Comparison of ENCODE assay signal across 1 cellular context in the genomic region with DNA sequence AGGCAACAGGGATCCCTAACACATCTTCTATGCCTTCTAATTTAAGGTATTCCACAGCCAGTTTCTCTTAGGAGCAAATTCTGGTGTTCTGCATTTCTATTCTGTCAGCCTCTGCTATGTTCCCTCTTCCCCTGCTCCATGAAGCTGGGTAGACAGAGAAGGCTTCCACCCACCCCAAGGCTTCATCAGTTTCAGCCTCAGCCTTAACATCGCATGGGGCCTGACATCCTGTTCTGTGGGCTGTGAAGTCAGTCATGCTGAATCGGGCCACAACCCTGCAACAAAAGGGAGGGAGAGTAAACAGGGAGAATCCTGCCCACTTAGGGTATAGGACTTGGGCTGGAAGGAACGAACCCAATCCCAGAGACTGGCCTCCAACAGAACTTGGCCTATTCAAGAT.
TF ChIP-seq lines count a peak whose summit lies in the region.

No MANE protein-coding gene starts in this region.

TF ChIP-seq in GM23338, 12 proteins besides CTCF, POLR2A, EP300 and RAD21 (continued from another document):
- TF ChIP-seq, protein P1, sequence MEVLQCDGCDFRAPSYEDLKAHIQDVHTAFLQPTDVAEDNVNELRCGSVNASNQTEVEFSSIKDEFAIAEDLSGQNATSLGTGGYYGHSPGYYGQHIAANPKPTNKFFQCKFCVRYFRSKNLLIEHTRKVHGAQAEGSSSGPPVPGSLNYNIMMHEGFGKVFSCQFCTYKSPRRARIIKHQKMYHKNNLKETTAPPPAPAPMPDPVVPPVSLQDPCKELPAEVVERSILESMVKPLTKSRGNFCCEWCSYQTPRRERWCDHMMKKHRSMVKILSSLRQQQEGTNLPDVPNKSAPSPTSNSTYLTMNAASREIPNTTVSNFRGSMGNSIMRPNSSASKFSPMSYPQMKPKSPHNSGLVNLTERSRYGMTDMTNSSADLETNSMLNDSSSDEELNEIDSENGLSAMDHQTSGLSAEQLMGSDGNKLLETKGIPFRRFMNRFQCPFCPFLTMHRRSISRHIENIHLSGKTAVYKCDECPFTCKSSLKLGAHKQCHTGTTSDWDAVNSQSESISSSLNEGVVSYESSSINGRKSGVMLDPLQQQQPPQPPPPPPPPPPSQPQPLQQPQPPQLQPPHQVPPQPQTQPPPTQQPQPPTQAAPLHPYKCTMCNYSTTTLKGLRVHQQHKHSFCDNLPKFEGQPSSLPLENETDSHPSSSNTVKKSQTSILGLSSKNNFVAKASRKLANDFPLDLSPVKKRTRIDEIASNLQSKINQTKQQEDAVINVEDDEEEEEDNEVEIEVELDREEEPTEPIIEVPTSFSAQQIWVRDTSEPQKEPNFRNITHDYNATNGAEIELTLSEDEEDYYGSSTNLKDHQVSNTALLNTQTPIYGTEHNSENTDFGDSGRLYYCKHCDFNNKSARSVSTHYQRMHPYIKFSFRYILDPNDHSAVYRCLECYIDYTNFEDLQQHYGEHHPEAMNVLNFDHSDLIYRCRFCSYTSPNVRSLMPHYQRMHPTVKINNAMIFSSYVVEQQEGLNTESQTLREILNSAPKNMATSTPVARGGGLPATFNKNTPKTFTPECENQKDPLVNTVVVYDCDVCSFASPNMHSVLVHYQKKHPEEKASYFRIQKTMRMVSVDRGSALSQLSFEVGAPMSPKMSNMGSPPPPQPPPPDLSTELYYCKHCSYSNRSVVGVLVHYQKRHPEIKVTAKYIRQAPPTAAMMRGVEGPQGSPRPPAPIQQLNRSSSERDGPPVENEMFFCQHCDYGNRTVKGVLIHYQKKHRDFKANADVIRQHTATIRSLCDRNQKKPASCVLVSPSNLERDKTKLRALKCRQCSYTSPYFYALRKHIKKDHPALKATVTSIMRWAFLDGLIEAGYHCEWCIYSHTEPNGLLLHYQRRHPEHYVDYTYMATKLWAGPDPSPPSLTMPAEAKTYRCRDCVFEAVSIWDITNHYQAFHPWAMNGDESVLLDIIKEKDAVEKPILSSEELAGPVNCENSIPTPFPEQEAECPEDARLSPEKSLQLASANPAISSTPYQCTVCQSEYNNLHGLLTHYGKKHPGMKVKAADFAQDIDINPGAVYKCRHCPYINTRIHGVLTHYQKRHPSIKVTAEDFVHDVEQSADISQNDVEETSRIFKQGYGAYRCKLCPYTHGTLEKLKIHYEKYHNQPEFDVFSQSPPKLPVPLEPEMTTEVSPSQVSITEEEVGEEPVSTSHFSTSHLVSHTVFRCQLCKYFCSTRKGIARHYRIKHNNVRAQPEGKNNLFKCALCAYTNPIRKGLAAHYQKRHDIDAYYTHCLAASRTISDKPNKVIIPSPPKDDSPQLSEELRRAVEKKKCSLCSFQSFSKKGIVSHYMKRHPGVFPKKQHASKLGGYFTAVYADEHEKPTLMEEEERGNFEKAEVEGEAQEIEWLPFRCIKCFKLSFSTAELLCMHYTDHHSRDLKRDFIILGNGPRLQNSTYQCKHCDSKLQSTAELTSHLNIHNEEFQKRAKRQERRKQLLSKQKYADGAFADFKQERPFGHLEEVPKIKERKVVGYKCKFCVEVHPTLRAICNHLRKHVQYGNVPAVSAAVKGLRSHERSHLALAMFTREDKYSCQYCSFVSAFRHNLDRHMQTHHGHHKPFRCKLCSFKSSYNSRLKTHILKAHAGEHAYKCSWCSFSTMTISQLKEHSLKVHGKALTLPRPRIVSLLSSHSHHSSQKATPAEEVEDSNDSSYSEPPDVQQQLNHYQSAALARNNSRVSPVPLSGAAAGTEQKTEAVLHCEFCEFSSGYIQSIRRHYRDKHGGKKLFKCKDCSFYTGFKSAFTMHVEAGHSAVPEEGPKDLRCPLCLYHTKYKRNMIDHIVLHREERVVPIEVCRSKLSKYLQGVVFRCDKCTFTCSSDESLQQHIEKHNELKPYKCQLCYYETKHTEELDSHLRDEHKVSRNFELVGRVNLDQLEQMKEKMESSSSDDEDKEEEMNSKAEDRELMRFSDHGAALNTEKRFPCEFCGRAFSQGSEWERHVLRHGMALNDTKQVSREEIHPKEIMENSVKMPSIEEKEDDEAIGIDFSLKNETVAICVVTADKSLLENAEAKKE (CRISPR knock-in tag; IDR thresholded peaks at IDR 0.05) = no peak
- TF ChIP-seq ZNF114 (CRISPR knock-in tag; IDR thresholded peaks at IDR 0.05) (no peak), STAT1 (IDR thresholded peaks at IDR 0.05; ENCODE audit: unreplicated experiment) (no peak), EZH2 (IDR thresholded peaks at IDR 0.05; ENCODE audit: low read depth, unreplicated experiment) (no peak), NANOG (IDR thresholded peaks at IDR 0.05; ENCODE audit: borderline replicate concordance) (no peak), CREB1 (CRISPR knock-in tag; IDR thresholded peaks at IDR 0.05; ENCODE audit: low read depth) (no peak)
